Comparison of ENCODE assay signal across 12 cellular contexts in the genomic region with DNA sequence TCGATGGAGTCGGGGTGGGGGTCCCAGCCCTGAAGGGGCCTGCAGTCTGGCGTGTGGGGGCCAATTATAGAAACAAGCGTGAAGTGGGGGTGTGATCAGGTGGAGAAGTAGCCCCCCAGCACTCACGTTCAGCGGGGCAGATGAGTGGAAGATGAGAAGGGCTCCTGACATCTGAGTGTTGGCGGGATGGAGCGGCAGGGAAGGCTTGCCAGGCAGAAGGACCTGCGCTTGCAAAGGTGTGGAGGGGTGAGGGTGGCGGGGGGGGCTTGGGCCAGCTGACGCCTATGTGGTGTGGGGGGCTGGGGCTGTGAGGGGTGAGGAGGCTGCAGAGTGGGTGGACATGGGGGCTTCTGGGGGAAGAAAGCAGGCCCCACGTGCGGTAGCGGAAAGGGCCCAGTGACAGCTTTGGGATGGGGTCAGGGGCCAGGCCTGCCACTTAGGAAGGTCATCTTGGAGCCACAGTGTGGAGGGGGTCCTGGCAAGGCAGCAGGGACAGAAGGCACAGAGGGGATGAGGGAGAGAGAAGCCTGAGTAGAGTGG.
"Had no signal": no experiment of that assay in that cellular context is flagged by ENCODE, and none has a peak within 500 bp of the region (broad histone marks: within the 10 kb centered on the region; RNA-seq: fewer than 3 reads in every experiment).

No MANE protein-coding gene starts in this region.

- H3K36me3 Mint-ChIP-seq: activated naive CD4-positive, alpha-beta T cell treated with anti-CD3 and anti-CD28 coated beads, Interleukin-2, amount 50 U/mL, for 72 hours had no signal

- DNase-seq: activated CD4-positive, alpha-beta T cell treated with anti-CD3 and anti-CD28 coated beads, Interleukin-2, amount 10 ng/mL, durations not matched to agents 24 days and 14 days; activated CD4-positive, CD25-positive, alpha-beta regulatory T cell; activated CD8-positive, alpha-beta memory T cell treated with anti-CD3 and anti-CD28 coated beads, Interleukin-2, amount 50 U/mL, for 48 hours; SJCRH30; small intestine; stimulated activated CD4-positive, alpha-beta T cell treated with anti-CD3 and anti-CD28 coated beads, Interleukin-4, amount 100 ng/mL, for 24 hours; stimulated activated naive CD4-positive, alpha-beta T cell treated with Interleukin-2 at 50 U/mL for 16 hours; SW 1271; trophoblast cell had no signal

- ATAC-seq: activated naive CD4-positive, alpha-beta T cell treated with anti-CD3 and anti-CD28 coated beads, Interleukin-2, amount 50 U/mL, for 72 hours; activated T-helper 17 cell treated with anti-CD3 and anti-CD28 coated beads, Interleukin-2, amount 50 U/mL, for 72 hours; esophagus mucosa had no signal

- H3K27ac Mint-ChIP-seq: activated CD4-positive, alpha-beta T cell treated with anti-CD3 and anti-CD28 coated beads, Interleukin-2, amount 10 ng/mL, durations not matched to agents 24 days and 14 days; activated T-helper 17 cell treated with anti-CD3 and anti-CD28 coated beads, Interleukin-2, amount 50 U/mL, for 72 hours had no signal

- H3K27me3 Mint-ChIP-seq: activated CD4-positive, alpha-beta T cell treated with anti-CD3 and anti-CD28 coated beads, Interleukin-2, amount 10 ng/mL, durations not matched to agents 24 days and 14 days had no signal

- H3K9me3 Mint-ChIP-seq: activated CD4-positive, alpha-beta T cell treated with anti-CD3 and anti-CD28 coated beads, Interleukin-2, amount 10 ng/mL, durations not matched to agents 24 days and 14 days; activated naive CD4-positive, alpha-beta T cell treated with anti-CD3 and anti-CD28 coated beads, Interleukin-2, amount 50 U/mL, for 72 hours; activated T-helper 17 cell treated with anti-CD3 and anti-CD28 coated beads, Interleukin-2, amount 50 U/mL, for 72 hours had no signal

- H3K4me1 Mint-ChIP-seq: activated CD4-positive, alpha-beta T cell treated with anti-CD3 and anti-CD28 coated beads, Interleukin-2, amount 10 ng/mL, durations not matched to agents 24 days and 14 days; activated T-helper 17 cell treated with anti-CD3 and anti-CD28 coated beads, Interleukin-2, amount 50 U/mL, for 72 hours had no signal

- H3K36me3 ChIP-seq: SJCRH30 had no signal

- H3K27me3 ChIP-seq: SJCRH30 had no signal

- H3K4me3 Mint-ChIP-seq: activated CD4-positive, alpha-beta T cell treated with anti-CD3 and anti-CD28 coated beads, Interleukin-2, amount 10 ng/mL, durations not matched to agents 24 days and 14 days; activated T-helper 17 cell treated with anti-CD3 and anti-CD28 coated beads, Interleukin-2, amount 50 U/mL, for 72 hours had no signal

- H3K4me3 ChIP-seq: SJCRH30 had no signal
